15 cellular contexts compared by ENCODE assay signal in genomic region chr3:52636673-52637072, GRCh38.
A peak's percentile ranks its signal among the peaks of the same experiment; 100 is the strongest.
DNase-seq lines count a peak whose midpoint lies in the region; TF ChIP-seq lines count a peak whose summit lies in the region.
"Had no signal": no experiment of that assay in that cellular context is flagged by ENCODE, and none has a peak within 500 bp of the region (broad histone marks: within the 10 kb centered on the region; RNA-seq: fewer than 3 reads in every experiment).

No MANE protein-coding gene starts in this region.

- DNase-seq in NCI-H1417 (lab: John Stamatoyannopoulos, UW) (peak in 2 of 3 experiments; percentile 1 to 70), NCI-H1417 treated with DMSO at 0.1 percent for 48 hours (lab: John Stamatoyannopoulos, UW) (no peak), NCI-H146 treated with DMSO at 0.1 percent for 48 hours (lab: John Stamatoyannopoulos, UW; ENCODE audit: unreplicated experiment) (peak; percentile 6), adipocyte (ENCODE audit: low read depth) (peak; percentile 12), retinal pigment epithelial cell (ENCODE audit: low read depth) (peak; percentile 97), NCI-H510A (lab: John Stamatoyannopoulos, UW) (no peak), nucleus accumbens (lab: John Stamatoyannopoulos, UW) (no peak)
- no peak for DNase-seq in activated CD4-positive, alpha-beta T cell treated with anti-CD3 and anti-CD28 coated beads for 1 hour
- DNase-seq: 8988T, COR-L47, Kasumi-1, NCI-H748 treated with DMSO at 0.1 percent for 48 hours, ovary, SIG-M5 had no signal

- H3K4me3 ChIP-seq in adipocyte (ENCODE audit: low read length): no peak overlapping the region
- no peak overlapping the region for H3K4me3 ChIP-seq in retinal pigment epithelial cell (ENCODE audit: low read length)
- H3K4me3 ChIP-seq: ovary, tibial nerve had no signal

- no peaks in the 10 kb centered on the region for H3K4me1 ChIP-seq in adipocyte (ENCODE audit: control insufficient read depth, insufficient read depth, low read length)
- H3K4me1 ChIP-seq: tibial nerve had no signal

- H3K27me3 ChIP-seq in adipocyte (replicated peaks; ENCODE audit: control insufficient read depth, insufficient read depth, low read length): no peaks in the 10 kb centered on the region
- H3K27me3 ChIP-seq: ovary, tibial nerve had no signal

- no peak for TF ChIP-seq CTCF in retinal pigment epithelial cell (conservative IDR thresholded peaks at IDR 0.05; ENCODE audit: low read depth, low read length)

- H3K36me3 ChIP-seq in adipocyte (ENCODE audit: control insufficient read depth, insufficient read depth, low read length, severe bottlenecking): peaks cover 81% of the 10 kb centered on the region
- H3K36me3 ChIP-seq: ovary had no signal

- H3K9me3 ChIP-seq in adipocyte (ENCODE audit: control insufficient read depth, low read length): no peaks in the 10 kb centered on the region
- H3K9me3 ChIP-seq: ovary, tibial nerve had no signal

- no peak overlapping the region for H3K9ac ChIP-seq in adipocyte (ENCODE audit: low read length)

Comparison
In these comparisons a context has a peak if more than half of its experiments do, and no peak if none do; other contexts are left out.
1. DNase-seq: peak in NCI-H1417 (2 of 3), NCI-H146 treated with DMSO at 0.1 percent for 48 hours (single experiment), adipocyte (single experiment) and retinal pigment epithelial cell (single experiment); none in NCI-H1417 treated with DMSO at 0.1 percent for 48 hours (single experiment), activated CD4-positive, alpha-beta T cell treated with anti-CD3 and anti-CD28 coated beads for 1 hour (single experiment), NCI-H510A (single experiment) and nucleus accumbens (0 of 56).